Comparison of ENCODE assay signal across 29 cellular contexts in genomic region chr10:11447571-11447970, GRCh38.
A peak's percentile ranks its signal among the peaks of the same experiment; 100 is the strongest.
DNase-seq lines count a peak whose midpoint lies in the region; ATAC-seq and TF ChIP-seq lines count a peak whose summit lies in the region.
"Had no signal": no experiment of that assay in that cellular context is flagged by ENCODE, and none has a peak within 500 bp of the region (broad histone marks: within the 10 kb centered on the region; RNA-seq: fewer than 3 reads in every experiment).

No MANE protein-coding gene starts in this region.

- TF ChIP-seq CTCF in osteocyte (IDR thresholded peaks at IDR 0.05) = no peak

- no peaks in the 10 kb centered on the region for H3K9me3 ChIP-seq in T-helper 17 cell (ENCODE audit: control insufficient read depth, low read length, poor library complexity, severe bottlenecking)
- H3K9me3 ChIP-seq: adrenal gland, esophagus squamous epithelium, heart right ventricle, neutrophil, testis, uterus had no signal

- peaks cover 22% of the 10 kb centered on the region for H3K4me1 Mint-ChIP-seq in T-helper 17 cell
- no peaks in the 10 kb centered on the region for H3K4me1 Mint-ChIP-seq in osteocyte (ENCODE audit: unreplicated experiment)
- H3K4me1 Mint-ChIP-seq: mesothelial cell of epicardium had no signal

- H3K27ac Mint-ChIP-seq in T-helper 17 cell (peak overlapping the region; percentile 45), osteocyte (ENCODE audit: unreplicated experiment) (no peak overlapping the region)
- H3K27ac Mint-ChIP-seq: activated naive CD4-positive, alpha-beta T cell treated with anti-CD3 and anti-CD28 coated beads, Interleukin-2, amount 10 ng/mL, durations not matched to agents 7 days and 5 days; CD14-positive monocyte; mesothelial cell of epicardium; T-helper 1 cell treated with Interleukin-12 subunit alpha and Interleukin-12 subunit beta and Interleukin-4 antibody, amounts not matched to agents 30 μg/mL and 1 μg/mL, for 36 hours had no signal

- ATAC-seq in T-helper 17 cell = no peak
- no peak for ATAC-seq in GM18867 (IDR thresholded peaks at IDR 0.05; ENCODE audit: unreplicated experiment)
- no peak for ATAC-seq in HG03571 (IDR thresholded peaks at IDR 0.05; ENCODE audit: unreplicated experiment)
- ATAC-seq: right cardiac atrium; stimulated activated naive CD8-positive, alpha-beta T cell treated with anti-CD3 and anti-CD28 coated beads, Interleukin-15, Interleukin-2, amounts not matched to agents 100 U/mL and 50 U/mL, for 24 hours had no signal

- no peaks in the 10 kb centered on the region for H3K9me3 Mint-ChIP-seq in osteocyte (ENCODE audit: unreplicated experiment)
- H3K9me3 Mint-ChIP-seq: activated naive CD4-positive, alpha-beta T cell treated with anti-CD3 and anti-CD28 coated beads, Interleukin-2, amount 10 ng/mL, durations not matched to agents 7 days and 5 days; CD14-positive monocyte; central memory CD8-positive, alpha-beta T cell; mesothelial cell of epicardium; naive B cell; T-helper 1 cell treated with Interleukin-12 subunit alpha and Interleukin-12 subunit beta and Interleukin-4 antibody, amounts not matched to agents 30 μg/mL and 1 μg/mL, for 36 hours had no signal

- H3K36me3 Mint-ChIP-seq in T-helper 17 cell (ENCODE audit: low read depth) (peaks cover 6% of the 10 kb centered on the region), osteocyte (ENCODE audit: unreplicated experiment) (no peaks in the 10 kb centered on the region)
- H3K36me3 Mint-ChIP-seq: activated naive CD4-positive, alpha-beta T cell treated with anti-CD3 and anti-CD28 coated beads, Interleukin-2, amount 10 ng/mL, durations not matched to agents 7 days and 5 days; CD14-positive monocyte; mesothelial cell of epicardium; naive B cell had no signal

- H3K4me3 Mint-ChIP-seq in T-helper 17 cell (no peak overlapping the region), osteocyte (ENCODE audit: unreplicated experiment) (no peak overlapping the region)
- H3K4me3 Mint-ChIP-seq: activated naive CD4-positive, alpha-beta T cell treated with anti-CD3 and anti-CD28 coated beads, Interleukin-2, amount 10 ng/mL, durations not matched to agents 7 days and 5 days; central memory CD8-positive, alpha-beta T cell; mesothelial cell of epicardium; T-helper 1 cell treated with Interleukin-12 subunit alpha and Interleukin-12 subunit beta and Interleukin-4 antibody, amounts not matched to agents 30 μg/mL and 1 μg/mL, for 36 hours had no signal

- DNase-seq in NCI-H1092 treated with DMSO at 0.1 percent for 48 hours (lab: John Stamatoyannopoulos, UW) = peak; percentile 44
- no peak for DNase-seq in NCI-H1092 (lab: John Stamatoyannopoulos, UW)
- DNase-seq in NCI-H1694 (lab: John Stamatoyannopoulos, UW) = peak; percentile 36
- DNase-seq in T-helper 17 cell = no peak
- peak; percentile 76 for DNase-seq in osteocyte (ENCODE audit: extremely low spot score, unreplicated experiment)
- no peak for DNase-seq in activated gamma-delta T cell treated with Interleukin-2 at 50 U/mL for 16 hours
- DNase-seq: 8988T; activated naive CD4-positive, alpha-beta T cell treated with anti-CD3 and anti-CD28 coated beads, Interleukin-2, amount 10 ng/mL, durations not matched to agents 7 days and 5 days; EL; esophagus squamous epithelium; foreskin melanocyte; heart right ventricle; IMR-90; kidney; naive B cell; NCI-H2107; right cardiac atrium; stimulated activated CD4-positive, alpha-beta T cell treated with anti-CD3 and anti-CD28 coated beads, Interleukin-2, amount 100 ng/mL, for 24 hours; stimulated activated naive CD8-positive, alpha-beta T cell treated with anti-CD3 and anti-CD28 coated beads, Interleukin-15, Interleukin-2, amounts not matched to agents 100 U/mL and 50 U/mL, for 24 hours; testis; uterus had no signal

- peaks cover 9% of the 10 kb centered on the region for H3K27me3 Mint-ChIP-seq in T-helper 17 cell
- H3K27me3 Mint-ChIP-seq in osteocyte (ENCODE audit: unreplicated experiment) = peaks cover 16% of the 10 kb centered on the region
- H3K27me3 Mint-ChIP-seq: naive B cell had no signal

Comparison
In these comparisons a context has a peak if more than half of its experiments do, and no peak if none do; other contexts are left out.
1. DNase-seq: peak in NCI-H1092 treated with DMSO at 0.1 percent for 48 hours (single experiment), NCI-H1694 (single experiment) and osteocyte (single experiment); none in NCI-H1092 (single experiment), T-helper 17 cell (0 of 3) and activated gamma-delta T cell treated with Interleukin-2 at 50 U/mL for 16 hours (single experiment).